ENCODE assay signal across 25 cellular contexts in genomic region chr3:66553714-66554113, GRCh38.
"Had no signal": no experiment of that assay in that cellular context is flagged by ENCODE, and none has a peak within 500 bp of the region (broad histone marks: within the 10 kb centered on the region; RNA-seq: fewer than 3 reads in every experiment).

No MANE protein-coding gene starts in this region.

- H3K27ac ChIP-seq: colonic mucosa, lower lobe of right lung, psoas muscle, right lobe of liver, suprapubic skin, vagina had no signal

- H3K4me3 ChIP-seq: colonic mucosa, lower lobe of right lung, psoas muscle, right lobe of liver, suprapubic skin, vagina had no signal

- H3K27me3 ChIP-seq: colonic mucosa, right lobe of liver, suprapubic skin, vagina had no signal

- H3K4me1 Mint-ChIP-seq: central memory CD8-positive, alpha-beta T cell; stimulated activated naive CD8-positive, alpha-beta T cell treated with anti-CD3 and anti-CD28 coated beads, Interleukin-15, amount 100 ng/mL, for 72 hours had no signal

- H3K36me3 Mint-ChIP-seq: activated naive CD4-positive, alpha-beta T cell treated with anti-CD3 and anti-CD28 coated beads, Interleukin-2, amount 10 ng/mL, durations not matched to agents 7 days and 5 days; natural killer cell treated with Interleukin-12 subunit alpha and Interleukin-12 subunit beta and Interleukin-15 and Interleukin-18, amount 100 ng/mL, for 72 hours had no signal

- FAIRE-seq: frontal cortex, small intestine had no signal

- H3K36me3 ChIP-seq: colonic mucosa, lower lobe of right lung, right lobe of liver, suprapubic skin, vagina had no signal

- DNase-seq: activated CD4-positive, alpha-beta memory T cell treated with anti-CD3 and anti-CD28 coated beads, Interleukin-2, amount 10 ng/mL, durations not matched to agents 7 days and 5 days; activated CD4-positive, alpha-beta T cell treated with anti-CD3 and anti-CD28 coated beads for 48 hours; activated CD4-positive, CD25-positive, alpha-beta regulatory T cell; activated naive CD4-positive, alpha-beta T cell treated with anti-CD3 and anti-CD28 coated beads, Interleukin-2, amount 10 ng/mL, durations not matched to agents 7 days and 5 days; activated naive CD8-positive, alpha-beta T cell treated with anti-CD3 and anti-CD28 coated beads, Interleukin-2, amount 50 U/mL, for 24 hours; activated T-cell treated with anti-CD3 and anti-CD28 coated beads, Interleukin-2, amount 50 U/mL, for 24 hours; anterior cingulate cortex; colonic mucosa; hypothalamus; islet precursor cell; left colon; lower lobe of right lung; psoas muscle; right lobe of liver; small intestine; stimulated activated CD4-positive, alpha-beta T cell treated with anti-CD3 and anti-CD28 coated beads, Interleukin-15, amount 100 ng/mL, for 24 hours; stimulated activated CD4-positive, alpha-beta T cell treated with anti-CD3 and anti-CD28 coated beads, Interleukin-2, amount 100 ng/mL, for 48 hours; stimulated activated naive CD8-positive, alpha-beta T cell treated with anti-CD3 and anti-CD28 coated beads, Interleukin-15, amount 100 ng/mL, for 72 hours; T-helper 9 cell; trophoblast cell had no signal

- H3K27me3 Mint-ChIP-seq: activated CD4-positive, alpha-beta memory T cell treated with anti-CD3 and anti-CD28 coated beads, Interleukin-2, amount 10 ng/mL, durations not matched to agents 7 days and 5 days; activated naive CD8-positive, alpha-beta T cell treated with anti-CD3 and anti-CD28 coated beads, Interleukin-2, amount 50 U/mL, for 24 hours had no signal

- H3K4me3 Mint-ChIP-seq: activated CD4-positive, alpha-beta memory T cell treated with anti-CD3 and anti-CD28 coated beads, Interleukin-2, amount 10 ng/mL, durations not matched to agents 7 days and 5 days; activated naive CD4-positive, alpha-beta T cell treated with anti-CD3 and anti-CD28 coated beads, Interleukin-2, amount 10 ng/mL, durations not matched to agents 7 days and 5 days; activated naive CD8-positive, alpha-beta T cell treated with anti-CD3 and anti-CD28 coated beads, Interleukin-2, amount 50 U/mL, for 24 hours; activated T-cell treated with anti-CD3 and anti-CD28 coated beads, Interleukin-2, amount 50 U/mL, for 24 hours; central memory CD8-positive, alpha-beta T cell; natural killer cell treated with Interleukin-12 subunit alpha and Interleukin-12 subunit beta and Interleukin-15 and Interleukin-18, amount 100 ng/mL, for 72 hours; stimulated activated naive CD8-positive, alpha-beta T cell treated with anti-CD3 and anti-CD28 coated beads, Interleukin-15, amount 100 ng/mL, for 72 hours had no signal

- H3K4me1 ChIP-seq: colonic mucosa, lower lobe of right lung, psoas muscle, right lobe of liver, vagina had no signal

- H3K9me3 Mint-ChIP-seq: activated naive CD8-positive, alpha-beta T cell treated with anti-CD3 and anti-CD28 coated beads, Interleukin-2, amount 50 U/mL, for 24 hours; central memory CD8-positive, alpha-beta T cell; natural killer cell treated with Interleukin-12 subunit alpha and Interleukin-12 subunit beta and Interleukin-15 and Interleukin-18, amount 100 ng/mL, for 72 hours had no signal

- H3K9me3 ChIP-seq: colonic mucosa, lower lobe of right lung, psoas muscle, right lobe of liver, suprapubic skin, vagina had no signal

- H3K27ac Mint-ChIP-seq: activated CD4-positive, alpha-beta memory T cell treated with anti-CD3 and anti-CD28 coated beads, Interleukin-2, amount 10 ng/mL, durations not matched to agents 7 days and 5 days; activated naive CD4-positive, alpha-beta T cell treated with anti-CD3 and anti-CD28 coated beads, Interleukin-2, amount 10 ng/mL, durations not matched to agents 7 days and 5 days; activated naive CD8-positive, alpha-beta T cell treated with anti-CD3 and anti-CD28 coated beads, Interleukin-2, amount 50 U/mL, for 24 hours; activated T-cell treated with anti-CD3 and anti-CD28 coated beads, Interleukin-2, amount 50 U/mL, for 24 hours; natural killer cell treated with Interleukin-12 subunit alpha and Interleukin-12 subunit beta and Interleukin-15 and Interleukin-18, amount 100 ng/mL, for 72 hours; stimulated activated naive CD8-positive, alpha-beta T cell treated with anti-CD3 and anti-CD28 coated beads, Interleukin-15, amount 100 ng/mL, for 72 hours had no signal

- ATAC-seq: activated naive CD8-positive, alpha-beta T cell treated with anti-CD3 and anti-CD28 coated beads, Interleukin-2, amount 50 U/mL, for 24 hours; left colon; lower lobe of right lung; natural killer cell treated with Interleukin-12 subunit alpha and Interleukin-12 subunit beta and Interleukin-15 and Interleukin-18, amount 100 ng/mL, for 72 hours; psoas muscle; right lobe of liver; stimulated activated naive CD8-positive, alpha-beta T cell treated with anti-CD3 and anti-CD28 coated beads, Interleukin-15, amount 100 ng/mL, for 72 hours had no signal
